In genomic region chr16:8087597-8088279, GRCh38 we compare ENCODE assay signal across 15 cellular contexts.
"Had no signal": no experiment of that assay in that cellular context is flagged by ENCODE, and none has a peak within 500 bp of the region (broad histone marks: within the 10 kb centered on the region; RNA-seq: fewer than 3 reads in every experiment).

No MANE protein-coding gene starts in this region.

- H3K27ac ChIP-seq: adrenal gland, right atrium auricular region, thoracic aorta, upper lobe of right lung had no signal

- H3K27ac Mint-ChIP-seq: activated CD4-positive, alpha-beta memory T cell treated with anti-CD3 and anti-CD28 coated beads for 36 hours; activated T-cell treated with anti-CD3 and anti-CD28 coated beads, Interleukin-2, amount 50 U/mL, for 24 hours; nephron; progenitor cell of endocrine pancreas; stimulated activated naive CD8-positive, alpha-beta T cell treated with anti-CD3 and anti-CD28 coated beads, Interleukin-15, Interleukin-2, amounts not matched to agents 100 ng/mL and 50 ng/mL, for 24 hours had no signal

- H3K4me3 ChIP-seq: adrenal gland, right atrium auricular region, thoracic aorta, upper lobe of right lung had no signal

- H3K27me3 ChIP-seq: adrenal gland, right atrium auricular region, upper lobe of right lung had no signal

- H3K27me3 Mint-ChIP-seq: activated CD4-positive, alpha-beta memory T cell treated with anti-CD3 and anti-CD28 coated beads for 36 hours; activated T-cell treated with anti-CD3 and anti-CD28 coated beads, Interleukin-2, amount 50 U/mL, for 24 hours; stimulated activated naive CD8-positive, alpha-beta T cell treated with anti-CD3 and anti-CD28 coated beads, Interleukin-15, Interleukin-2, amounts not matched to agents 100 ng/mL and 50 ng/mL, for 24 hours had no signal

- ATAC-seq: left ventricle myocardium superior, upper lobe of right lung had no signal

- H3K36me3 Mint-ChIP-seq: activated CD4-positive, alpha-beta memory T cell treated with anti-CD3 and anti-CD28 coated beads for 36 hours had no signal

- H3K4me3 Mint-ChIP-seq: activated CD4-positive, alpha-beta memory T cell treated with anti-CD3 and anti-CD28 coated beads for 36 hours; activated T-cell treated with anti-CD3 and anti-CD28 coated beads, Interleukin-2, amount 50 U/mL, for 24 hours; nephron; stimulated activated naive CD8-positive, alpha-beta T cell treated with anti-CD3 and anti-CD28 coated beads, Interleukin-15, Interleukin-2, amounts not matched to agents 100 ng/mL and 50 ng/mL, for 24 hours had no signal

- H3K4me1 ChIP-seq: adrenal gland, right atrium auricular region, upper lobe of right lung had no signal

- H3K9me3 Mint-ChIP-seq: nephron had no signal

- H3K4me1 Mint-ChIP-seq: nephron had no signal

- H3K36me3 ChIP-seq: adrenal gland, right atrium auricular region, thoracic aorta, upper lobe of right lung had no signal

- DNase-seq: activated CD4-positive, alpha-beta memory T cell treated with anti-CD3 and anti-CD28 coated beads for 36 hours; activated CD4-positive, CD25-positive, alpha-beta regulatory T cell treated with anti-CD3 and anti-CD28 coated beads, Interleukin-2, amount 50 U/mL, for 72 hours; activated naive CD4-positive, alpha-beta T cell treated with anti-CD3 and anti-CD28 coated beads, Interleukin-2, amount 50 U/mL, for 16 hours; activated T-cell treated with anti-CD3 and anti-CD28 coated beads, Interleukin-2, amount 50 U/mL, for 24 hours; adrenal gland; erythroblast; hypothalamus; left ventricle myocardium superior; occipital lobe; upper lobe of right lung had no signal

- H3K9me3 ChIP-seq: adrenal gland, right atrium auricular region, thoracic aorta, upper lobe of right lung had no signal
